ENCODE assay signal across 1 cellular context in the genomic region with DNA sequence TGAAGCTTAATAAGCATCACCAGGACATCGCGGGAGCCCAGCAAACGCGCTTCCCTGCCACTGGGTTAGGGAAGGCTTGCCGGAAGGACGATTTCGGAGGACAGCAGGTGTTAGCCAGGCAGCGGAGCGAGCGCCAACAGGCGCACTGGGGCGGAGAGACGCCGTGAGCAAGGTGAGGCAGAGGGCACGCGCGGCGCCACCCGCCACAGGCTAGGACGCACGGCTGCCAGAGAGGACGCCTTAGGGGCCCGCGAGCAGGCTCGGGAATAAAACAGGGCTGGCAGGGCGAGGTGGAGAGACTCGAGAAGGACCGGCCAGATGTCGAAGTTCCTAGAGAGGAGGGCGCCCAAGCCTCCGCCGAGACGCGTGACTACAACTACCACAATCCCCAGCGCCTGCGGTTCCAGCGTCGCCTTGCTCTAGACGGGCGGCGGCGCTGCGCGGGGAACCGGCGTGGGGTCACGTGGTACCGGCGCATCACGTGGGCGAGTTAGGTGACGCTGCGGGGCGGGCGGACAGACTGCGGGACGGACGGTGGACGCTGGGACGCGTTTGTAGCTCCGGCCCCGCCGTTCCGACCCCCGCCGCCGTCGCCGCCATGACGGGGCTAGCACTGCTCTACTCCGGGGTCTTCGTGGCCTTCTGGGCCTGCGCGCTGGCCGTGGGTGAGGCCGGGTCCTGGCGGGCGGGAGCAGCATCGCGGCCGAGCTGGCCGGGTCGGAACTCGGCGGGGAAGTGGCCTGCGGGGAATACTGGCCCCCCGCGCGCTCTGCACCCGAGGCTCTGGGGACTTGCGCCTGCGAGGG.
TF ChIP-seq lines count a peak whose summit lies in the region.

A gene (plus strand): TSS at position 518 of the 806 bp plus-strand sequence. CDS start 81 bp downstream, at position 599.

TF ChIP-seq in K562, 482 proteins besides CTCF, POLR2A, EP300 and RAD21 (continued from another document):
- TF ChIP-seq, protein P1, sequence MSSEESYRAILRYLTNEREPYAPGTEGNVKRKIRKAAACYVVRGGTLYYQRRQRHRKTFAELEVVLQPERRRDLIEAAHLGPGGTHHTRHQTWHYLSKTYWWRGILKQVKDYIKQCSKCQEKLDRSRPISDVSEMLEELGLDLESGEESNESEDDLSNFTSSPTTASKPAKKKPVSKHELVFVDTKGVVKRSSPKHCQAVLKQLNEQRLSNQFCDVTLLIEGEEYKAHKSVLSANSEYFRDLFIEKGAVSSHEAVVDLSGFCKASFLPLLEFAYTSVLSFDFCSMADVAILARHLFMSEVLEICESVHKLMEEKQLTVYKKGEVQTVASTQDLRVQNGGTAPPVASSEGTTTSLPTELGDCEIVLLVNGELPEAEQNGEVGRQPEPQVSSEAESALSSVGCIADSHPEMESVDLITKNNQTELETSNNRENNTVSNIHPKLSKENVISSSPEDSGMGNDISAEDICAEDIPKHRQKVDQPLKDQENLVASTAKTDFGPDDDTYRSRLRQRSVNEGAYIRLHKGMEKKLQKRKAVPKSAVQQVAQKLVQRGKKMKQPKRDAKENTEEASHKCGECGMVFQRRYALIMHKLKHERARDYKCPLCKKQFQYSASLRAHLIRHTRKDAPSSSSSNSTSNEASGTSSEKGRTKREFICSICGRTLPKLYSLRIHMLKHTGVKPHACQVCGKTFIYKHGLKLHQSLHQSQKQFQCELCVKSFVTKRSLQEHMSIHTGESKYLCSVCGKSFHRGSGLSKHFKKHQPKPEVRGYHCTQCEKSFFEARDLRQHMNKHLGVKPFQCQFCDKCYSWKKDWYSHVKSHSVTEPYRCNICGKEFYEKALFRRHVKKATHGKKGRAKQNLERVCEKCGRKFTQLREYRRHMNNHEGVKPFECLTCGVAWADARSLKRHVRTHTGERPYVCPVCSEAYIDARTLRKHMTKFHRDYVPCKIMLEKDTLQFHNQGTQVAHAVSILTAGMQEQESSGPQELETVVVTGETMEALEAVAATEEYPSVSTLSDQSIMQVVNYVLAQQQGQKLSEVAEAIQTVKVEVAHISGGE (CRISPR knock-in tag; IDR thresholded peaks at IDR 0.05): peak in 2 of 3 experiments; percentile 6 to 93; a peak in 3 of 6 replicates
- no peak for TF ChIP-seq ZKSCAN3 (CRISPR knock-in tag; IDR thresholded peaks at IDR 0.05)
- TF ChIP-seq KAT2B (IDR thresholded peaks at IDR 0.05; ENCODE audit: low read depth, low read length): no peak
- no peak for TF ChIP-seq ZNF23 (CRISPR knock-in tag; IDR thresholded peaks at IDR 0.05)
- peak; percentile 99 for TF ChIP-seq ZNF143 (CRISPR knock-in tag; IDR thresholded peaks at IDR 0.05)
- TF ChIP-seq, protein P2, sequence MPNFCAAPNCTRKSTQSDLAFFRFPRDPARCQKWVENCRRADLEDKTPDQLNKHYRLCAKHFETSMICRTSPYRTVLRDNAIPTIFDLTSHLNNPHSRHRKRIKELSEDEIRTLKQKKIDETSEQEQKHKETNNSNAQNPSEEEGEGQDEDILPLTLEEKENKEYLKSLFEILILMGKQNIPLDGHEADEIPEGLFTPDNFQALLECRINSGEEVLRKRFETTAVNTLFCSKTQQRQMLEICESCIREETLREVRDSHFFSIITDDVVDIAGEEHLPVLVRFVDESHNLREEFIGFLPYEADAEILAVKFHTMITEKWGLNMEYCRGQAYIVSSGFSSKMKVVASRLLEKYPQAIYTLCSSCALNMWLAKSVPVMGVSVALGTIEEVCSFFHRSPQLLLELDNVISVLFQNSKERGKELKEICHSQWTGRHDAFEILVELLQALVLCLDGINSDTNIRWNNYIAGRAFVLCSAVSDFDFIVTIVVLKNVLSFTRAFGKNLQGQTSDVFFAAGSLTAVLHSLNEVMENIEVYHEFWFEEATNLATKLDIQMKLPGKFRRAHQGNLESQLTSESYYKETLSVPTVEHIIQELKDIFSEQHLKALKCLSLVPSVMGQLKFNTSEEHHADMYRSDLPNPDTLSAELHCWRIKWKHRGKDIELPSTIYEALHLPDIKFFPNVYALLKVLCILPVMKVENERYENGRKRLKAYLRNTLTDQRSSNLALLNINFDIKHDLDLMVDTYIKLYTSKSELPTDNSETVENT (CRISPR knock-in tag; IDR thresholded peaks at IDR 0.05): peak; percentile 83; the same call in 1 of the 2 replicates
- TF ChIP-seq ZFX (CRISPR knock-in tag; IDR thresholded peaks at IDR 0.05): peak; percentile 94
- no peak for TF ChIP-seq NFIX (CRISPR knock-in tag; IDR thresholded peaks at IDR 0.05; ENCODE audit: low read depth)
- TF ChIP-seq FOXJ2 (tag; IDR thresholded peaks at IDR 0.05): peak; percentile 43; the same call in 1 of the 2 replicates
- TF ChIP-seq, protein P3, sequence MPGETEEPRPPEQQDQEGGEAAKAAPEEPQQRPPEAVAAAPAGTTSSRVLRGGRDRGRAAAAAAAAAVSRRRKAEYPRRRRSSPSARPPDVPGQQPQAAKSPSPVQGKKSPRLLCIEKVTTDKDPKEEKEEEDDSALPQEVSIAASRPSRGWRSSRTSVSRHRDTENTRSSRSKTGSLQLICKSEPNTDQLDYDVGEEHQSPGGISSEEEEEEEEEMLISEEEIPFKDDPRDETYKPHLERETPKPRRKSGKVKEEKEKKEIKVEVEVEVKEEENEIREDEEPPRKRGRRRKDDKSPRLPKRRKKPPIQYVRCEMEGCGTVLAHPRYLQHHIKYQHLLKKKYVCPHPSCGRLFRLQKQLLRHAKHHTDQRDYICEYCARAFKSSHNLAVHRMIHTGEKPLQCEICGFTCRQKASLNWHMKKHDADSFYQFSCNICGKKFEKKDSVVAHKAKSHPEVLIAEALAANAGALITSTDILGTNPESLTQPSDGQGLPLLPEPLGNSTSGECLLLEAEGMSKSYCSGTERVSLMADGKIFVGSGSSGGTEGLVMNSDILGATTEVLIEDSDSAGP (CRISPR knock-in tag; IDR thresholded peaks at IDR 0.05): peak; percentile 82
- 0 out of 2 replicates have a peak, but pooled peaks have one; percentile 67 for TF ChIP-seq RNF2 (IDR thresholded peaks at IDR 0.05)
- peak; percentile 16 for TF ChIP-seq RBM22 (IDR thresholded peaks at IDR 0.05; ENCODE audit: low read depth, low read length, poor library complexity, severe bottlenecking)
- TF ChIP-seq POLR2G (IDR thresholded peaks at IDR 0.05; ENCODE audit: low read depth, low read length): peak; percentile 95
- TF ChIP-seq, protein P4, sequence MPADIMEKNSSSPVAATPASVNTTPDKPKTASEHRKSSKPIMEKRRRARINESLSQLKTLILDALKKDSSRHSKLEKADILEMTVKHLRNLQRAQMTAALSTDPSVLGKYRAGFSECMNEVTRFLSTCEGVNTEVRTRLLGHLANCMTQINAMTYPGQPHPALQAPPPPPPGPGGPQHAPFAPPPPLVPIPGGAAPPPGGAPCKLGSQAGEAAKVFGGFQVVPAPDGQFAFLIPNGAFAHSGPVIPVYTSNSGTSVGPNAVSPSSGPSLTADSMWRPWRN (IDR thresholded peaks at IDR 0.05; ENCODE audit: low read depth): no peak
- peak; percentile 11; the same call in 1 of the 2 replicates for TF ChIP-seq MAFK (IDR thresholded peaks at IDR 0.05; ENCODE audit: low read length)
- TF ChIP-seq HDAC1 (IDR thresholded peaks at IDR 0.05): peak in 1 of 2 experiments; percentile 71; a peak in 1 of 4 replicates
- peak; percentile 76 for TF ChIP-seq CTBP1 (IDR thresholded peaks at IDR 0.05; ENCODE audit: borderline replicate concordance)
- no peak for TF ChIP-seq TEAD4 (IDR thresholded peaks at IDR 0.05; ENCODE audit: low read length)
- no peak for TF ChIP-seq TEAD4 (CRISPR knock-in tag; IDR thresholded peaks at IDR 0.05; ENCODE audit: borderline replicate concordance)
- TF ChIP-seq ETV5 (CRISPR knock-in tag; IDR thresholded peaks at IDR 0.05; ENCODE audit: low read depth): no peak; the same call in 1 of the 2 replicates
- TF ChIP-seq, protein P5, sequence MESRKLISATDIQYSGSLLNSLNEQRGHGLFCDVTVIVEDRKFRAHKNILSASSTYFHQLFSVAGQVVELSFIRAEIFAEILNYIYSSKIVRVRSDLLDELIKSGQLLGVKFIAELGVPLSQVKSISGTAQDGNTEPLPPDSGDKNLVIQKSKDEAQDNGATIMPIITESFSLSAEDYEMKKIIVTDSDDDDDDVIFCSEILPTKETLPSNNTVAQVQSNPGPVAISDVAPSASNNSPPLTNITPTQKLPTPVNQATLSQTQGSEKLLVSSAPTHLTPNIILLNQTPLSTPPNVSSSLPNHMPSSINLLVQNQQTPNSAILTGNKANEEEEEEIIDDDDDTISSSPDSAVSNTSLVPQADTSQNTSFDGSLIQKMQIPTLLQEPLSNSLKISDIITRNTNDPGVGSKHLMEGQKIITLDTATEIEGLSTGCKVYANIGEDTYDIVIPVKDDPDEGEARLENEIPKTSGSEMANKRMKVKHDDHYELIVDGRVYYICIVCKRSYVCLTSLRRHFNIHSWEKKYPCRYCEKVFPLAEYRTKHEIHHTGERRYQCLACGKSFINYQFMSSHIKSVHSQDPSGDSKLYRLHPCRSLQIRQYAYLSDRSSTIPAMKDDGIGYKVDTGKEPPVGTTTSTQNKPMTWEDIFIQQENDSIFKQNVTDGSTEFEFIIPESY (CRISPR knock-in tag; IDR thresholded peaks at IDR 0.05): peak; percentile 57; the same call in 1 of the 2 replicates
- TF ChIP-seq ZFP1 (CRISPR knock-in tag; IDR thresholded peaks at IDR 0.05): 0 out of 2 replicates have a peak, but pooled peaks have one; percentile 41
- no peak for TF ChIP-seq ZNF764 (CRISPR knock-in tag; IDR thresholded peaks at IDR 0.05; ENCODE audit: low read depth)
TF ChIP-seq in K562: peak in this region for 174.
